18 cellular contexts compared by ENCODE assay signal in genomic region chr18:68519341-68519740, GRCh38.
DNase-seq lines count a peak whose midpoint lies in the region; ATAC-seq and TF ChIP-seq lines count a peak whose summit lies in the region.
"Had no signal": no experiment of that assay in that cellular context is flagged by ENCODE, and none has a peak within 500 bp of the region (broad histone marks: within the 10 kb centered on the region; RNA-seq: fewer than 3 reads in every experiment).

No MANE protein-coding gene starts in this region.

- no peak overlapping the region for H3K27ac Mint-ChIP-seq in naive thymus-derived CD4-positive, alpha-beta T cell
- H3K27ac Mint-ChIP-seq: CD4-positive, alpha-beta memory T cell had no signal

- H3K36me3 ChIP-seq in naive thymus-derived CD4-positive, alpha-beta T cell (ENCODE audit: control insufficient read depth in 2 of 3, insufficient read depth in 3 of 3, low read length in 3 of 3) = no peaks in the 10 kb centered on the region

- peaks cover 0 to 3% (median 0%) of the 10 kb centered on the region in 11 donors for H3K9me3 Mint-ChIP-seq in naive thymus-derived CD4-positive, alpha-beta T cell

- ATAC-seq in HG03565 (IDR thresholded peaks at IDR 0.05; ENCODE audit: unreplicated experiment) = no peak
- no peak for ATAC-seq in naive thymus-derived CD4-positive, alpha-beta T cell
- ATAC-seq in HG02759 (IDR thresholded peaks at IDR 0.05; ENCODE audit: unreplicated experiment) = no peak

- H3K4me3 Mint-ChIP-seq in naive thymus-derived CD4-positive, alpha-beta T cell = no peak overlapping the region
- H3K4me3 Mint-ChIP-seq: CD4-positive, alpha-beta memory T cell had no signal

- no peaks in the 10 kb centered on the region for H3K36me3 Mint-ChIP-seq in naive thymus-derived CD4-positive, alpha-beta T cell
- H3K36me3 Mint-ChIP-seq: CD4-positive, alpha-beta memory T cell had no signal

- DNase-seq in EH (ENCODE audit: low read depth) (peak; percentile 79), HT1080 (ENCODE audit: low read depth) (peak; percentile 13), astrocyte of the spinal cord (ENCODE audit: low read depth, low spot score) (peak; percentile 9), midbrain (lab: John Stamatoyannopoulos, UW) (no peak)
- DNase-seq in naive thymus-derived CD4-positive, alpha-beta T cell = no peak
- DNase-seq: ACHN; Calu3; CD4-positive, alpha-beta memory T cell; KG1; NCI-H1417; NCI-H187; NCI-H2227 treated with DMSO at 0.1 percent for 48 hours; NCI-H510A treated with DMSO at 0.1 percent for 48 hours; NCI-H774; SHP77; SK-N-SH had no signal

- no peaks in the 10 kb centered on the region for H3K27me3 ChIP-seq in naive thymus-derived CD4-positive, alpha-beta T cell (ENCODE audit: control insufficient read depth in 2 of 2, insufficient read depth in 2 of 2, low read length in 2 of 2)

- H3K27me3 Mint-ChIP-seq in naive thymus-derived CD4-positive, alpha-beta T cell = peaks cover 0 to 16% (median 0%) of the 10 kb centered on the region in 5 donors

- in situ Hi-C loops in astrocyte of the spinal cord (cut with HindIII; ENCODE audit: low sequenced_read_pairs) = no loop called here

- POLR2A ChIA-PET in naive thymus-derived CD4-positive, alpha-beta T cell (lab: Charles Lee) = no interaction called here

- intact Hi-C loops in naive thymus-derived CD4-positive, alpha-beta T cell (cut with micrococcal nuclease) = no loop called here

- H3K27ac ChIP-seq in naive thymus-derived CD4-positive, alpha-beta T cell (ENCODE audit: low read depth, low read length) = no peak overlapping the region

- no peak for TF ChIP-seq CTCF in astrocyte of the spinal cord (IDR thresholded peaks at IDR 0.05; ENCODE audit: low read depth, low read length)

- CTCF ChIA-PET in naive thymus-derived CD4-positive, alpha-beta T cell (lab: Charles Lee) = no interaction called here

- no peak overlapping the region for H3K4me3 ChIP-seq in astrocyte of the spinal cord (ENCODE audit: low read depth, low read length)
- H3K4me3 ChIP-seq in naive thymus-derived CD4-positive, alpha-beta T cell (ENCODE audit: low read length) = no peak overlapping the region

- no peaks in the 10 kb centered on the region for H3K4me1 Mint-ChIP-seq in naive thymus-derived CD4-positive, alpha-beta T cell
- H3K4me1 Mint-ChIP-seq: CD4-positive, alpha-beta memory T cell had no signal

- H3K4me1 ChIP-seq in naive thymus-derived CD4-positive, alpha-beta T cell (ENCODE audit: control insufficient read depth in 2 of 2, insufficient read depth in 2 of 2, low read length in 2 of 2) = no peaks in the 10 kb centered on the region

- H3K9me3 ChIP-seq in naive thymus-derived CD4-positive, alpha-beta T cell (ENCODE audit: control insufficient read depth in 2 of 3, low read length in 3 of 3) = no peaks in the 10 kb centered on the region
- H3K9me3 ChIP-seq: SK-N-SH had no signal

Comparison
In these comparisons a context has a peak if more than half of its experiments do, and no peak if none do; other contexts are left out.
1. DNase-seq: peak in EH (single experiment), HT1080 (single experiment) and astrocyte of the spinal cord (single experiment); none in naive thymus-derived CD4-positive, alpha-beta T cell (0 of 9) and midbrain (single experiment).